Comparison of ENCODE assay signal across 8 cellular contexts in the genomic region with DNA sequence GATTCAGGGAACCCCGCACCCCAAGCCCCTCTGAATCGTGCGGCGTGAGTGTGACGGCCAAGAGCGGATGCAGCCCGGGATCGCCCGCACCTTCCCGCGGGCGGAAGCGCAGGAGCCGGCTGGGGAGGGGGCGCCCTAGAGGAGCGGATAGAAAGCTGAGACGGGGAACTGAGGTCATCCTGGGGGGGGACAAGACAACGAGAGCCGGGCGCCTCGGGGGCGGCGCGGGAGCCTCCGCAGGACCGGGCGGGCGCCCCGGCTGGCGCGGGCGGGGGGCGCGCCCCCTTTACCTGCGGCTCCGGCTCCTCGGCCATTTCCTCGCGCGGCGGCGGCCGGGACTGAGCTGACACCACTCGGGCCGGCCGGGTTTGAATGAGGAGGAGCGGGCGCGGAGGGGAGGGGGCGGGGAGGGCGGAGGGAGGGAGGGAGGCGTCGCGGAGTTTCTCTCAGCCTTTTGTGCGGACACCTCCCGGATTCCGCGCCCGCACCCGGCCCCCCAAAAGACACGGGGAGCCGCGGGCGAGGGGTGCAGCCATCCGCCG. TPM values are rescaled to one million over a fixed set of nuclear protein-coding genes. Genes with fewer than 3 reads are reported as not detected.
DNase-seq lines count a peak whose midpoint lies in the region; ATAC-seq and TF ChIP-seq lines count a peak whose summit lies in the region.
"Not testable (repeated sequence)": the region's sequence is repeated elsewhere in the genome, so short reads cannot be mapped to it uniquely, and the experiment has no call there.

A gene (minus strand): TSS at position 374 of the 542 bp plus-strand sequence. CDS start 11,013 bp downstream, outside the sequence.

- H3K27ac ChIP-seq in brain microvascular endothelial cell (peak within 1 kb of the TSS; percentile 94), upper lobe of right lung (peak within 1 kb of the TSS; percentile 97)

- H3K4me3 ChIP-seq in brain microvascular endothelial cell (ENCODE audit: low read depth, low read length) (peak within 1 kb of the TSS; percentile 73), upper lobe of right lung (peak within 1 kb of the TSS; percentile 71)

- not testable (repeated sequence) for H3K36me3 ChIP-seq in brain microvascular endothelial cell (replicated peaks); upper lobe of right lung

- in situ Hi-C loops in brain microvascular endothelial cell (cut with HindIII; ENCODE audit: low pct_ligation_motif_present, low sequenced_read_pairs) = loop anchor here (25.0 kb wide), 1 partner anchor 294 kb away; no protein-coding TSS in a partner anchor

- ATAC-seq in GM18498 (IDR thresholded peaks at IDR 0.05; ENCODE audit: unreplicated experiment) (peak; percentile 25), HG02885 (IDR thresholded peaks at IDR 0.05; ENCODE audit: poor library complexity, unreplicated experiment) (peak; percentile 33), upper lobe of right lung (peak; percentile 46)

- not testable (repeated sequence) for TF ChIP-seq CTCF in brain microvascular endothelial cell (IDR thresholded peaks at IDR 0.05; ENCODE audit: low read depth, low read length, missing control alignments); upper lobe of right lung (IDR thresholded peaks at IDR 0.05)

- not testable (repeated sequence) for H3K27me3 ChIP-seq in brain microvascular endothelial cell (replicated peaks); upper lobe of right lung

- peaks cover 12% of the 10 kb centered on the region for H3K4me1 ChIP-seq in upper lobe of right lung

- not testable (repeated sequence) for H3K9me3 ChIP-seq in upper lobe of right lung

- intact Hi-C loops in posterior vena cava (cut with DNase I); upper lobe of right lung (cut with DNase I): not testable (repeated sequence)

- DNase-seq in NCI-H2196 (lab: John Stamatoyannopoulos, UW; ENCODE audit: unreplicated experiment) (peak; percentile 51), brain microvascular endothelial cell (peak; percentile 46), hypothalamus (lab: John Stamatoyannopoulos, UW) (peak in 30 of 51 donors; percentile 22 to 76 (median 52)), posterior vena cava (ENCODE audit: low spot score) (peak; percentile 92), upper lobe of right lung (peak; percentile 86)
- peak; percentile 75 for DNase-seq in activated CD4-positive, CD25-positive, alpha-beta regulatory T cell treated with anti-CD3 and anti-CD28 coated beads, Interleukin-2, amount 50 U/mL, for 72 hours

RNA-seq across cellular contexts. Expression of the gene that starts here (rescaled TPM):
- 10 to 100 TPM; 18.4 to 22.7 TPM for total RNA-seq in posterior vena cava
- 30.9 TPM for total RNA-seq in upper lobe of right lung

Comparison
In these comparisons a context has a peak if more than half of its experiments do, and no peak if none do; other contexts are left out.
1. Peak in every context shown above with its lines: DNase-seq, ATAC-seq, H3K4me3 ChIP-seq and H3K27ac ChIP-seq.